In the genomic region with DNA sequence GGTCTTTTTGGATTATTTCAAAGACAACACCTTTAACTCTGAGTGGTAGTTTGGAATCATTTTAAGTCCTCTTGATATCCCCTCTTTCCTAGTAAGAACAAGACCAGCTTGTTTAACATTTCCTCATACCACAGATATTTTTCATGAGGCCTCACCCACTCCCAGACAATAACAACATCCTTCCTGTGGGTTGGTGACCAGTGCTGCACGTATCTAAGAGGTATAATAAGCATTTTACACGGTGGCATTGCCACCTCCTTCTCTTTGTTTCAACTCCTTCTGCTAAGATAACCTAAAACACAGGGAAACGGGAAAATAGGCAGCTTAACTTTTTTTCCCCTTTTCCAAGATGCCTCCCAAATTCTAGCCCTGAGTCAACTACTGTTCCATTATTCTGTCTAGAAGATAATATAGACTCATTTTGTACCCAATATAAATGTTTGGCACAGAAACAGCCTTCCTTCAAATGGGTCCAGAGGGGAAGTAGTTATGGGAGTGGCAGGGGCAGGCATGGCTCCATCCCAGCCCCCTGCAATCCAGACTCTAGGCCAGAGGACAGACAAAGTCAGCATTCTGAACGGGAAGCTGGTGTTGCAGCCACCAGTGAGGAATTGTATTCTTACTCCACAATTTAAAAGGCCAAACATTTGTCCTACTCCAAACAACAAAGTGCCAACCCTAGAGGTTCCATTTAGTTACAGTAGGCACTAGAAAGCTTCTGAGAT, we compare ENCODE assay signal across 8 cellular contexts. TPM values are rescaled to one million over a fixed set of nuclear protein-coding genes. Genes with fewer than 3 reads are reported as not detected.
DNase-seq lines count a peak whose midpoint lies in the region; ATAC-seq, FAIRE-seq and TF ChIP-seq lines count a peak whose summit lies in the region.

No MANE protein-coding gene starts in this region.

- TF ChIP-seq POLR2A in right lobe of liver (IDR thresholded peaks at IDR 0.05) (no peak), HepG2 (IDR thresholded peaks at IDR 0.05; ENCODE audit: insufficient read depth in 1 of 2, low read depth in 2 of 2, low read length in 2 of 2) (no peak)

- no TSS peak for BruUV-seq in HepG2 (replicated peaks; lab: Mats Ljungman, UMichigan)

- ATAC-seq in right lobe of liver, result peak; percentile 52 to 64 (median 59)
- no peak for ATAC-seq in HepG2
- ATAC-seq in central memory CD8-positive, alpha-beta T cell (replicated peaks; ENCODE audit: extremely low read depth, poor library complexity, severe bottlenecking), result no peak
- ATAC-seq in HG02852 (IDR thresholded peaks at IDR 0.05; ENCODE audit: unreplicated experiment), result no peak
- ATAC-seq in activated CD4-positive, CD25-positive, alpha-beta regulatory T cell treated with anti-CD3 and anti-CD28 coated beads, Interleukin-2, amount 50 U/mL, for 24 hours, result no peak

- H3K36me3 ChIP-seq in right lobe of liver (no peaks in the 10 kb centered on the region), HepG2 (replicated peaks in 1 of 2; ENCODE audit: control insufficient read depth in 1 of 2, insufficient read depth in 2 of 2, low read length in 2 of 2) (peaks cover 5 to 8% of the 10 kb centered on the region in 2 experiments; a peak in 3 of 5 replicates), mucosa of rectum (ENCODE audit: control insufficient read depth in 2 of 2, insufficient read depth in 2 of 2, low read length in 2 of 2) (no peaks in the 10 kb centered on the region)

- H2AFZ ChIP-seq in HepG2 (ENCODE audit: low read length), result no peak overlapping the region

- H3K9me3 ChIP-seq in right lobe of liver (no peaks in the 10 kb centered on the region), HepG2 (ENCODE audit: low read length) (no peaks in the 10 kb centered on the region), mucosa of rectum (ENCODE audit: control insufficient read depth in 2 of 2, low read length in 2 of 2) (no peaks in the 10 kb centered on the region)

- intact Hi-C loops in right lobe of liver (cut with DNase I), result no loop called here
- intact Hi-C loops in HepG2 (cut with micrococcal nuclease; ENCODE audit: unreplicated experiment), result no loop called here

- H3K27ac ChIP-seq in right lobe of liver (peak overlapping the region in 2 of 3 donors; percentile 14 to 31), HepG2 (ENCODE audit: extremely low read length, insufficient read depth, low read length) (no peak overlapping the region), mucosa of rectum (ENCODE audit: low read depth in 2 of 2, low read length in 2 of 2) (peak overlapping the region; percentile 59 to 70)

- POLR2A ChIA-PET in HepG2 (lab: Yijun Ruan, JAX), result no interaction called here

- H3K4me3 Mint-ChIP-seq in central memory CD8-positive, alpha-beta T cell, result peak overlapping the region; percentile 17

- TF ChIP-seq EP300 in HepG2 (IDR thresholded peaks at IDR 0.05; ENCODE audit: low read depth in 2 of 2, low read length in 2 of 2) (no peak), HepG2 (CRISPR knock-in tag; IDR thresholded peaks at IDR 0.05; ENCODE audit: borderline replicate concordance) (no peak)

- FAIRE-seq in HepG2 (lab: Jason Lieb, UNC), result no peak

- H3K79me2 ChIP-seq in HepG2 (ENCODE audit: insufficient read depth, low read length), result peaks cover 28% of the 10 kb centered on the region

- H3K27ac Mint-ChIP-seq in central memory CD8-positive, alpha-beta T cell (ENCODE audit: low read depth), result peak overlapping the region; percentile 56

- no peaks in the 10 kb centered on the region for H3K9me3 Mint-ChIP-seq in central memory CD8-positive, alpha-beta T cell

- no peaks in the 10 kb centered on the region for H3K27me3 Mint-ChIP-seq in central memory CD8-positive, alpha-beta T cell

- DNase-seq in right lobe of liver (no peak), HepG2 (ENCODE audit: low spot score) (no peak), middle frontal gyrus (ENCODE audit: extremely low spot score, low spot score) (no peak), T-helper 9 cell (no peak)
- no peak for DNase-seq in central memory CD8-positive, alpha-beta T cell (ENCODE audit: low spot score in 2 of 2)

- H3K4me1 ChIP-seq in right lobe of liver, result peaks cover 0 to 13% (median 0%) of the 10 kb centered on the region in 4 donors
- H3K4me1 ChIP-seq in HepG2 (ENCODE audit: insufficient read depth, low read length), result peaks cover 28% of the 10 kb centered on the region
- H3K4me1 ChIP-seq in mucosa of rectum (ENCODE audit: control insufficient read depth in 2 of 2, insufficient read depth in 2 of 2, low read length in 2 of 2), result peaks cover 18 to 36% of the 10 kb centered on the region in 2 donors

- H3K4me3 ChIP-seq in right lobe of liver, result no peak overlapping the region
- H3K4me3 ChIP-seq in HepG2 (replicated peaks in 1 of 3; ENCODE audit: insufficient read depth in 1 of 3, low read depth in 2 of 3, low read length in 3 of 3), result no peak overlapping the region
- H3K4me3 ChIP-seq in mucosa of rectum (ENCODE audit: low read length in 2 of 2), result peak overlapping the region in 1 of 2 donors; percentile 6

- H3K9ac ChIP-seq in HepG2 (ENCODE audit: insufficient read depth, low read depth, low read length), result no peak overlapping the region
- H3K9ac ChIP-seq in mucosa of rectum (ENCODE audit: low read depth in 1 of 2, low read length in 2 of 2), result no peak overlapping the region

- H3K4me1 Mint-ChIP-seq in central memory CD8-positive, alpha-beta T cell, result peaks cover 59% of the 10 kb centered on the region

- TF ChIP-seq CTCF in right lobe of liver (IDR thresholded peaks at IDR 0.05) (no peak), HepG2 (CRISPR knock-in tag; IDR thresholded peaks at IDR 0.05) (no peak)

- peaks cover 19% of the 10 kb centered on the region for H4K20me1 ChIP-seq in HepG2 (ENCODE audit: insufficient read depth, low read length)

- in situ Hi-C loops in HepG2 (cut with HindIII; ENCODE audit: extremely low pct_ligation_motif_present, low pct_unique_long_range_greater_than_20kb), result no loop called here

- no peak overlapping the region for H3K4me2 ChIP-seq in HepG2 (ENCODE audit: low read depth, low read length)

- H3K27me3 ChIP-seq in right lobe of liver (no peaks in the 10 kb centered on the region), HepG2 (ENCODE audit: control insufficient read depth in 1 of 2, insufficient read depth in 2 of 2, low read length in 2 of 2) (no peaks in the 10 kb centered on the region), mucosa of rectum (ENCODE audit: control insufficient read depth in 2 of 2, insufficient read depth in 2 of 2, low read length in 2 of 2) (no peaks in the 10 kb centered on the region)

- WGBS in right lobe of liver (ENCODE audit: insufficient coverage, low coverage, low lambda C conversion rate, missing lambda C conversion rate), result 34% methylated on average over 4 of the region's 4 CpGs
- WGBS in HepG2 (ENCODE audit: low lambda C conversion rate), result 84% methylated on average over 4 of the region's 4 CpGs

- TF ChIP-seq RAD21 in HepG2 (CRISPR knock-in tag; IDR thresholded peaks at IDR 0.05), result no peak

- H3K36me3 Mint-ChIP-seq in central memory CD8-positive, alpha-beta T cell (ENCODE audit: insufficient read depth), result peaks cover 4% of the 10 kb centered on the region

- CTCF ChIA-PET in HepG2 (lab: Yijun Ruan, JAX; ENCODE audit: low intra/inter-chr PET ratio, low total read pairs), result no interaction called here

TF ChIP-seq in HepG2, 621 proteins besides CTCF, POLR2A, EP300 and RAD21 (continues in another document):
- TF ChIP-seq, protein P1, sequence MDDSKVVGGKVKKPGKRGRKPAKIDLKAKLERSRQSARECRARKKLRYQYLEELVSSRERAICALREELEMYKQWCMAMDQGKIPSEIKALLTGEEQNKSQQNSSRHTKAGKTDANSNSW (CRISPR knock-in tag; IDR thresholded peaks at IDR 0.05; ENCODE audit: borderline replicate concordance), result no peak
- TF ChIP-seq ZFP90 (CRISPR knock-in tag; IDR thresholded peaks at IDR 0.05; ENCODE audit: borderline replicate concordance) (no peak), ZNF75D (CRISPR knock-in tag; IDR thresholded peaks at IDR 0.05; ENCODE audit: borderline replicate concordance) (no peak), KDM4B (CRISPR knock-in tag; IDR thresholded peaks at IDR 0.05) (no peak), ZNF350 (CRISPR knock-in tag; IDR thresholded peaks at IDR 0.05; ENCODE audit: borderline replicate concordance, low read depth) (no peak), HOXA7 (CRISPR knock-in tag; IDR thresholded peaks at IDR 0.05) (no peak), SMC3 (IDR thresholded peaks at IDR 0.05; ENCODE audit: low read length) (no peak), ZNF317 (CRISPR knock-in tag; IDR thresholded peaks at IDR 0.05) (no peak)
- TF ChIP-seq, protein P2, sequence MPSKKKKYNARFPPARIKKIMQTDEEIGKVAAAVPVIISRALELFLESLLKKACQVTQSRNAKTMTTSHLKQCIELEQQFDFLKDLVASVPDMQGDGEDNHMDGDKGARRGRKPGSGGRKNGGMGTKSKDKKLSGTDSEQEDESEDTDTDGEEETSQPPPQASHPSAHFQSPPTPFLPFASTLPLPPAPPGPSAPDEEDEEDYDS (CRISPR knock-in tag; IDR thresholded peaks at IDR 0.05), result no peak

RNA-seq across cellular contexts. Expression of a gene that starts 28.5 kb away (rescaled TPM):
- total RNA-seq in right lobe of liver (1 to 10 TPM in 5 of 6 experiments, under 1 TPM in 1; 0.92 to 2.3 (median 1.9) TPM), HepG2 (2016; rRNA removed; fragmentation: Illumina TruSeq; extraction: Trizol) (2.3 and 2.9 TPM in 2 replicates)
- 1.6 and 1.8 TPM in 2 replicates for total RNA-seq in HepG2 (2016; cell fraction: cytosol; rRNA removed; fragmentation: Illumina TruSeq; extraction: Trizol; ENCODE audit: low read depth)
- 2.0 and 2.5 TPM in 2 replicates for total RNA-seq in HepG2 (2016; cell fraction: insoluble cytoplasmic fraction; rRNA removed; fragmentation: Illumina TruSeq; extraction: Trizol)
- total RNA-seq in HepG2 (2016; cell fraction: membrane; rRNA removed; fragmentation: Illumina TruSeq; extraction: Trizol), result 1.9 and 2.0 TPM in 2 replicates
- total RNA-seq in HepG2 (2016; cell fraction: nucleus; rRNA removed; fragmentation: Illumina TruSeq; extraction: Trizol), result 5.7 and 6.2 TPM in 2 replicates
- polyA plus RNA-seq in HepG2 (2011; rRNA removed), result 22.2 and 25.9 TPM in 2 replicates
- polyA plus RNA-seq in HepG2 (2011; cell fraction: cytosol; rRNA removed), result 21.7 and 21.8 TPM in 2 replicates
- 16.4 and 23.7 TPM in 2 replicates for polyA plus RNA-seq in HepG2 (2011; cell fraction: nucleus; rRNA removed)
- 9.1 and 11.7 TPM in 2 replicates for polyA plus RNA-seq in HepG2 (2012)
- 0.03 and 0.08 TPM in 2 replicates for polyA plus RNA-seq in HepG2 (2016; cell fraction: cytosol; fragmentation: Illumina TruSeq; extraction: Trizol; ENCODE audit: low read depth)
- 3.0 and 3.2 TPM in 2 replicates for polyA plus RNA-seq in HepG2 (2016; cell fraction: insoluble cytoplasmic fraction; fragmentation: Illumina TruSeq; extraction: Trizol; ENCODE audit: low read depth)
- 0.23 TPM in 2 replicates for polyA plus RNA-seq in HepG2 (2016; cell fraction: membrane; fragmentation: Illumina TruSeq; extraction: Trizol; ENCODE audit: low read depth)
- 2.7 and 3.2 TPM in 2 replicates for polyA plus RNA-seq in HepG2 (2016; cell fraction: nucleus; fragmentation: Illumina TruSeq; extraction: Trizol; ENCODE audit: insufficient read depth, low read depth)
- polyA minus RNA-seq in HepG2 (2011; rRNA and poly(A)+ RNA removed; ENCODE audit: low replicate concordance), result 2.5 and 40.0 TPM in 2 replicates
- 21.3 and 22.0 TPM in 2 replicates for polyA minus RNA-seq in HepG2 (2011; cell fraction: cytosol; rRNA and poly(A)+ RNA removed)
- 70.5 and 75.7 TPM in 2 replicates for polyA minus RNA-seq in HepG2 (2011; cell fraction: nucleus; rRNA and poly(A)+ RNA removed)

Comparison
In these comparisons a context has a peak if more than half of its experiments do, and no peak if none do; other contexts are left out.
1. ATAC-seq: peak in right lobe of liver (4 of 4); none in HepG2 (single experiment), central memory CD8-positive, alpha-beta T cell (single experiment), HG02852 (single experiment) and activated CD4-positive, CD25-positive, alpha-beta regulatory T cell treated with anti-CD3 and anti-CD28 coated beads, Interleukin-2, amount 50 U/mL, for 24 hours (0 of 2).